15 cellular contexts compared by ENCODE assay signal in genomic region chr15:69626095-69627066, GRCh38.
DNase-seq lines count a peak whose midpoint lies in the region; ATAC-seq, FAIRE-seq and TF ChIP-seq lines count a peak whose summit lies in the region.
"Had no signal": no experiment of that assay in that cellular context is flagged by ENCODE, and none has a peak within 500 bp of the region (broad histone marks: within the 10 kb centered on the region; RNA-seq: fewer than 3 reads in every experiment).

No MANE protein-coding gene starts in this region.

- no peak overlapping the region for H3K9ac ChIP-seq in colonic mucosa (ENCODE audit: low read depth in 2 of 2, low read length in 2 of 2)
- H3K9ac ChIP-seq: KMS-11 had no signal

- intact Hi-C loops in activated CD8-positive, alpha-beta T cell treated with anti-CD3 and anti-CD28 coated beads for 36 hours (cut with micrococcal nuclease): no loop called here
- intact Hi-C loops in colonic mucosa (cut with DNase I): no loop called here
- intact Hi-C loops in activated CD4-positive, alpha-beta T cell treated with anti-CD3 and anti-CD28 coated beads, Interleukin-2, amount 10 ng/mL, durations not matched to agents 24 days and 14 days (cut with micrococcal nuclease): no loop called here

- H3K4me1 Mint-ChIP-seq in activated CD8-positive, alpha-beta T cell treated with anti-CD3 and anti-CD28 coated beads, Interleukin-2, amount 10 ng/mL, durations not matched to agents 7 days and 5 days (ENCODE audit: low read depth): no peaks in the 10 kb centered on the region
- peaks cover 18% of the 10 kb centered on the region for H3K4me1 Mint-ChIP-seq in activated CD8-positive, alpha-beta T cell treated with anti-CD3 and anti-CD28 coated beads for 36 hours (ENCODE audit: low read depth)
- peaks cover 22% of the 10 kb centered on the region for H3K4me1 Mint-ChIP-seq in activated CD4-positive, alpha-beta T cell treated with anti-CD3 and anti-CD28 coated beads, Interleukin-2, amount 10 ng/mL, durations not matched to agents 24 days and 14 days

- CTCF ChIA-PET in activated CD8-positive, alpha-beta T cell treated with anti-CD3 and anti-CD28 coated beads, Interleukin-2, amount 10 ng/mL, durations not matched to agents 7 days and 5 days (lab: Charles Lee): no interaction called here
- CTCF ChIA-PET in activated CD8-positive, alpha-beta T cell treated with anti-CD3 and anti-CD28 coated beads for 36 hours (lab: Charles Lee): no interaction called here

- FAIRE-seq in urothelium cell line (lab: Jason Lieb, UNC): peak; percentile 42
- FAIRE-seq: A204.1 had no signal

- H3K4me3 Mint-ChIP-seq in activated CD8-positive, alpha-beta T cell treated with anti-CD3 and anti-CD28 coated beads, Interleukin-2, amount 10 ng/mL, durations not matched to agents 7 days and 5 days: no peak overlapping the region
- H3K4me3 Mint-ChIP-seq in activated CD8-positive, alpha-beta T cell treated with anti-CD3 and anti-CD28 coated beads for 36 hours: no peak overlapping the region
- H3K4me3 Mint-ChIP-seq in activated CD4-positive, alpha-beta T cell treated with anti-CD3 and anti-CD28 coated beads, Interleukin-2, amount 10 ng/mL, durations not matched to agents 24 days and 14 days: no peak overlapping the region

- peaks cover 6% of the 10 kb centered on the region for H3K9me3 Mint-ChIP-seq in activated CD8-positive, alpha-beta T cell treated with anti-CD3 and anti-CD28 coated beads, Interleukin-2, amount 10 ng/mL, durations not matched to agents 7 days and 5 days (ENCODE audit: insufficient read depth)
- H3K9me3 Mint-ChIP-seq in activated CD8-positive, alpha-beta T cell treated with anti-CD3 and anti-CD28 coated beads for 36 hours: no peaks in the 10 kb centered on the region
- peaks cover 11% of the 10 kb centered on the region for H3K9me3 Mint-ChIP-seq in activated CD4-positive, alpha-beta T cell treated with anti-CD3 and anti-CD28 coated beads, Interleukin-2, amount 10 ng/mL, durations not matched to agents 24 days and 14 days

- no peak overlapping the region for H3K4me3 ChIP-seq in colonic mucosa

- no peaks in the 10 kb centered on the region for H3K4me1 ChIP-seq in colonic mucosa

- H3K27me3 Mint-ChIP-seq in activated CD8-positive, alpha-beta T cell treated with anti-CD3 and anti-CD28 coated beads, Interleukin-2, amount 10 ng/mL, durations not matched to agents 7 days and 5 days (ENCODE audit: low read depth): peaks cover 16% of the 10 kb centered on the region
- peaks cover 8% of the 10 kb centered on the region for H3K27me3 Mint-ChIP-seq in activated CD8-positive, alpha-beta T cell treated with anti-CD3 and anti-CD28 coated beads for 36 hours
- peaks cover 11% of the 10 kb centered on the region for H3K27me3 Mint-ChIP-seq in activated CD4-positive, alpha-beta T cell treated with anti-CD3 and anti-CD28 coated beads, Interleukin-2, amount 10 ng/mL, durations not matched to agents 24 days and 14 days

- H3K9me3 ChIP-seq in colonic mucosa: no peaks in the 10 kb centered on the region

- no peaks in the 10 kb centered on the region for H3K36me3 ChIP-seq in colonic mucosa

- no peak overlapping the region for H3K27ac Mint-ChIP-seq in activated CD8-positive, alpha-beta T cell treated with anti-CD3 and anti-CD28 coated beads, Interleukin-2, amount 10 ng/mL, durations not matched to agents 7 days and 5 days
- H3K27ac Mint-ChIP-seq in activated CD8-positive, alpha-beta T cell treated with anti-CD3 and anti-CD28 coated beads for 36 hours: no peak overlapping the region
- no peak overlapping the region for H3K27ac Mint-ChIP-seq in activated CD4-positive, alpha-beta T cell treated with anti-CD3 and anti-CD28 coated beads, Interleukin-2, amount 10 ng/mL, durations not matched to agents 24 days and 14 days

- POLR2A ChIA-PET in activated CD8-positive, alpha-beta T cell treated with anti-CD3 and anti-CD28 coated beads, Interleukin-2, amount 10 ng/mL, durations not matched to agents 7 days and 5 days (lab: Charles Lee): no interaction called here
- POLR2A ChIA-PET in activated CD8-positive, alpha-beta T cell treated with anti-CD3 and anti-CD28 coated beads for 36 hours (lab: Charles Lee): no interaction called here

- no peak for ATAC-seq in activated CD8-positive, alpha-beta T cell treated with anti-CD3 and anti-CD28 coated beads, Interleukin-2, amount 10 ng/mL, durations not matched to agents 7 days and 5 days
- no peak for ATAC-seq in activated CD8-positive, alpha-beta T cell treated with anti-CD3 and anti-CD28 coated beads for 36 hours

- H3K36me3 Mint-ChIP-seq in activated CD8-positive, alpha-beta T cell treated with anti-CD3 and anti-CD28 coated beads, Interleukin-2, amount 10 ng/mL, durations not matched to agents 7 days and 5 days (ENCODE audit: low read depth): no peaks in the 10 kb centered on the region
- no peaks in the 10 kb centered on the region for H3K36me3 Mint-ChIP-seq in activated CD8-positive, alpha-beta T cell treated with anti-CD3 and anti-CD28 coated beads for 36 hours (ENCODE audit: low read depth)
- no peaks in the 10 kb centered on the region for H3K36me3 Mint-ChIP-seq in activated CD4-positive, alpha-beta T cell treated with anti-CD3 and anti-CD28 coated beads, Interleukin-2, amount 10 ng/mL, durations not matched to agents 24 days and 14 days (ENCODE audit: low read depth)

- peak; percentile 18 for DNase-seq in activated CD8-positive, alpha-beta T cell treated with anti-CD3 and anti-CD28 coated beads, Interleukin-2, amount 10 ng/mL, durations not matched to agents 7 days and 5 days
- no peak for DNase-seq in activated CD8-positive, alpha-beta T cell treated with anti-CD3 and anti-CD28 coated beads for 36 hours
- peak; percentile 68 for DNase-seq in colonic mucosa
- DNase-seq in mesenteric fat pad (ENCODE audit: low spot score): peak; percentile 53
- no peak for DNase-seq in urothelium cell line (ENCODE audit: low spot score)
- no peak for DNase-seq in activated CD4-positive, alpha-beta T cell treated with anti-CD3 and anti-CD28 coated beads, Interleukin-2, amount 10 ng/mL, durations not matched to agents 24 days and 14 days
- no peak for DNase-seq in COLO668 (lab: John Stamatoyannopoulos, UW; ENCODE audit: unreplicated experiment)
- no peak for DNase-seq in caudate nucleus (lab: John Stamatoyannopoulos, UW)
- DNase-seq: H7, NCI-H1105 treated with DMSO at 0.1 percent for 48 hours, NCI-H187, NCI-H446, NCI-H748 treated with DMSO at 0.1 percent for 48 hours had no signal

- no peaks in the 10 kb centered on the region for H3K27me3 ChIP-seq in colonic mucosa

- TF ChIP-seq CTCF in activated CD8-positive, alpha-beta T cell treated with anti-CD3 and anti-CD28 coated beads for 36 hours (IDR thresholded peaks at IDR 0.05): no peak
- TF ChIP-seq CTCF in colonic mucosa (IDR thresholded peaks at IDR 0.05): no peak

- H3K27ac ChIP-seq in colonic mucosa: no peak overlapping the region
- no peak overlapping the region for H3K27ac ChIP-seq in caudate nucleus (ENCODE audit: low read depth, low read length)
- H3K27ac ChIP-seq: KMS-11 had no signal

Comparison
In these comparisons a context has a peak if more than half of its experiments do, and no peak if none do; other contexts are left out.
1. DNase-seq: peak in activated CD8-positive, alpha-beta T cell treated with anti-CD3 and anti-CD28 coated beads, Interleukin-2, amount 10 ng/mL, durations not matched to agents 7 days and 5 days (single experiment), colonic mucosa (single experiment) and mesenteric fat pad (single experiment); none in activated CD8-positive, alpha-beta T cell treated with anti-CD3 and anti-CD28 coated beads for 36 hours (single experiment), urothelium cell line (single experiment), activated CD4-positive, alpha-beta T cell treated with anti-CD3 and anti-CD28 coated beads, Interleukin-2, amount 10 ng/mL, durations not matched to agents 24 days and 14 days (single experiment), COLO668 (single experiment) and caudate nucleus (0 of 61).